In the genomic region with DNA sequence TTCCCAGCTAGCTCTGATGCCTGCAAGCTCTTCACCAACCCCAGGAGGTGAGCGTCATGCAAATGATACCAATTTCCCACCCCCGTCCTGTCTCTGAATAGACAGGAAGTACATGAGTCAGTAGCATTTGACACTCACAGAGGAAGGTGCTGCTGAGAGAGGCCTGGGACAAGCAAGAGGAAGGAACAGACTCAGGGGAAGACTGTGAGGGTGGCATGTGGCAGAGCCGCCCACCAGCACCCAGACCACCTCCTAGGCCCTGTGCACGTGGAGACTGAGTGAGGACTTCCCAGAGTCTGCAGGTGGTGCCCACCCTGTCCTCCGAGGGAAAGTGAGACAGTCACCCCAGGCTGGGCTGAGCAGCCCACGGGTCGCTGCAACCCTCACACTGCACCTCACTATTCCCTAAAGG, we compare ENCODE assay signal across 8 cellular contexts.
DNase-seq lines count a peak whose midpoint lies in the region; ATAC-seq, FAIRE-seq and TF ChIP-seq lines count a peak whose summit lies in the region.

No MANE protein-coding gene starts in this region.

- no peak for TF ChIP-seq CTCF in neural crest cell (conservative IDR thresholded peaks at IDR 0.05)
- no peak for TF ChIP-seq CTCF in D721Med (IDR thresholded peaks at IDR 0.05; ENCODE audit: insufficient read depth, missing control alignments)

- H3K4me3 Mint-ChIP-seq in activated naive CD4-positive, alpha-beta T cell treated with anti-CD3 and anti-CD28 coated beads, Interleukin-2, amount 10 ng/mL, durations not matched to agents 7 days and 5 days, result no peak overlapping the region
- no peak overlapping the region for H3K4me3 Mint-ChIP-seq in neural crest cell

- FAIRE-seq in RCC 7860 (lab: Jason Lieb, UNC) (no peak), D721Med (lab: Jason Lieb, UNC) (no peak)

- H3K27ac Mint-ChIP-seq in activated naive CD4-positive, alpha-beta T cell treated with anti-CD3 and anti-CD28 coated beads, Interleukin-2, amount 10 ng/mL, durations not matched to agents 7 days and 5 days, result peak overlapping the region; percentile 56
- H3K27ac Mint-ChIP-seq in neural crest cell (ENCODE audit: unreplicated experiment), result peak overlapping the region; percentile 40

- no peaks in the 10 kb centered on the region for H3K36me3 Mint-ChIP-seq in activated naive CD4-positive, alpha-beta T cell treated with anti-CD3 and anti-CD28 coated beads, Interleukin-2, amount 10 ng/mL, durations not matched to agents 7 days and 5 days
- H3K36me3 Mint-ChIP-seq in neural crest cell (ENCODE audit: low read depth), result peaks cover 3% of the 10 kb centered on the region

- peaks cover 12% of the 10 kb centered on the region for H3K4me1 Mint-ChIP-seq in activated naive CD4-positive, alpha-beta T cell treated with anti-CD3 and anti-CD28 coated beads, Interleukin-2, amount 10 ng/mL, durations not matched to agents 7 days and 5 days
- peaks cover 17% of the 10 kb centered on the region for H3K4me1 Mint-ChIP-seq in neural crest cell

- CTCF ChIA-PET in activated naive CD4-positive, alpha-beta T cell treated with anti-CD3 and anti-CD28 coated beads, Interleukin-2, amount 10 ng/mL, durations not matched to agents 7 days and 5 days (lab: Charles Lee), result interaction anchor here (1.0 kb wide), 1 partner anchor 407 kb away, joined by 4 read pairs; no protein-coding TSS in a partner anchor

- H3K27me3 Mint-ChIP-seq in activated naive CD4-positive, alpha-beta T cell treated with anti-CD3 and anti-CD28 coated beads, Interleukin-2, amount 10 ng/mL, durations not matched to agents 7 days and 5 days, result peaks cover 5% of the 10 kb centered on the region
- H3K27me3 Mint-ChIP-seq in neural crest cell (ENCODE audit: low read depth), result no peaks in the 10 kb centered on the region

- no peaks in the 10 kb centered on the region for H3K9me3 Mint-ChIP-seq in activated naive CD4-positive, alpha-beta T cell treated with anti-CD3 and anti-CD28 coated beads, Interleukin-2, amount 10 ng/mL, durations not matched to agents 7 days and 5 days
- peaks cover 4% of the 10 kb centered on the region for H3K9me3 Mint-ChIP-seq in neural crest cell

- ATAC-seq in HG02970 (IDR thresholded peaks at IDR 0.05; ENCODE audit: low FRiP score, unreplicated experiment), result peak; percentile 74

- DNase-seq in NK-92 treated with Interleukin-12 subunit alpha and Interleukin-12 subunit beta, amount 100 ng/mL, for 24 hours (lab: John Stamatoyannopoulos, UW), result peak; percentile 41
- DNase-seq in NK-92 (lab: John Stamatoyannopoulos, UW; ENCODE audit: unreplicated experiment) (no peak), RCC 7860 (ENCODE audit: low spot score) (peak; percentile 24), neural crest cell (ENCODE audit: low read depth, low spot score) (no peak), D721Med (ENCODE audit: insufficient read length, low spot score) (no peak), NCI-H226 (no peak)
- DNase-seq in activated naive CD4-positive, alpha-beta T cell treated with anti-CD3 and anti-CD28 coated beads, Interleukin-2, amount 10 ng/mL, durations not matched to agents 7 days and 5 days, result peak; percentile 59

Comparison
In these comparisons a context has a peak if more than half of its experiments do, and no peak if none do; other contexts are left out.
1. DNase-seq: peak in NK-92 treated with Interleukin-12 subunit alpha and Interleukin-12 subunit beta, amount 100 ng/mL, for 24 hours (single experiment), RCC 7860 (single experiment) and activated naive CD4-positive, alpha-beta T cell treated with anti-CD3 and anti-CD28 coated beads, Interleukin-2, amount 10 ng/mL, durations not matched to agents 7 days and 5 days (single experiment); none in NK-92 (single experiment), neural crest cell (single experiment), D721Med (single experiment) and NCI-H226 (single experiment).